Comparison of ENCODE assay signal across 1 cellular context in the genomic region with DNA sequence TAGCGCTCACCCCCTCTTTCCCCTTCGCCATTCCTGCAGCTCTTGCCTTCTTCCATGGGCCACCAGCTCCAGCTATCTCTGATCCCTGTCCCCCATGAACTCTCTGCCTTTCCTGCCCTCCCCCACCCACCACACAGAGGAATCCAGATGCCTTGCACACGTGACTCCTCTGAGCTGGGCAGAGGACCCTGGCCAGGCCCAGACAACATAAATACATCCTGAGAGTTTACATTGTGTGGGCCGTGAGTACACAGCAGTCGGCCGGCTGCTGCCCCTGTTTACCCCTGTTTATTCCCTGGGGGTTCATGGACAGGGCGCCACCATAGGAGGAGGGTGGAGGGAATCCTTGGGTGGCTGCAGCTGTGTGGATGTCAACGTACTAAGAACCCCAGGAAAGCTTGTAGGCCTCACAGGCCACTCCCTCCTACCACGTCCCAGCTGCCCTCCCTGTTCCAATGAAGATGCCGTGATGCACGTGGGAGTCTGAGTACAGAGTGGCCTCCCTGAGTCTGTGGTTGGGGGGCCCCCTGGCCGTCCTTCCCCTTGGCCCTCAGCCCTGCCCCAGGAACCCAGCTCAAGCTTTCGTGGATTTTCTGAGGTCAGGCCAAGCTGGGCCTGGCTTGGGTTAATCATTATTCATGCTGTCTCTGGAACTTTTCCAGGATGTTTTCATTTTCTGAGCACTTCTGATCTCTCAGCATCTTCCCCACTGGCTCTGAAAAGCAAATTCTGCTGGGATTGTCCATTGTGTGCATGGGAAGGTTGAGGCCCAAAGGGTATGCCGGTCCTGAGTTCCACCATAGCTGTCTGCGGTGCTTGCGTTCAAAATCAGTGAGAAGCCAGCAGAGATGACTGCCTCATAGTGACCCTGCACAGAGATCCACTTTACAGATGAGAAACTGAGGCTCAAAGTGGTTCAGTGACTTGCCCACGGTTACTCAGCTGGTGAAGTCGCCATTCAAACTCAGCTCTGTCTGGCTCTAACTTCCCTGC.
TF ChIP-seq lines count a peak whose summit lies in the region.

No MANE protein-coding gene starts in this region.

TF ChIP-seq in IMR-90, 13 proteins besides CTCF, POLR2A, EP300 and RAD21 (continued from another document):
- TF ChIP-seq, protein P1, sequence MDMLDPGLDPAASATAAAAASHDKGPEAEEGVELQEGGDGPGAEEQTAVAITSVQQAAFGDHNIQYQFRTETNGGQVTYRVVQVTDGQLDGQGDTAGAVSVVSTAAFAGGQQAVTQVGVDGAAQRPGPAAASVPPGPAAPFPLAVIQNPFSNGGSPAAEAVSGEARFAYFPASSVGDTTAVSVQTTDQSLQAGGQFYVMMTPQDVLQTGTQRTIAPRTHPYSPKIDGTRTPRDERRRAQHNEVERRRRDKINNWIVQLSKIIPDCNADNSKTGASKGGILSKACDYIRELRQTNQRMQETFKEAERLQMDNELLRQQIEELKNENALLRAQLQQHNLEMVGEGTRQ (IDR thresholded peaks at IDR 0.05; ENCODE audit: low read depth, low read length), result peak; percentile 87
- TF ChIP-seq CEBPB (IDR thresholded peaks at IDR 0.05; ENCODE audit: low read depth, low read length) (no peak), MAFK (IDR thresholded peaks at IDR 0.05; ENCODE audit: low read depth, low read length) (no peak), BHLHE40 (IDR thresholded peaks at IDR 0.05; ENCODE audit: low read depth, low read length) (peak; percentile 59; the same call in 1 of the 2 replicates), MXI1 (IDR thresholded peaks at IDR 0.05; ENCODE audit: borderline replicate concordance, low read depth, low read length) (no peak), RCOR1 (IDR thresholded peaks at IDR 0.05; ENCODE audit: insufficient replicate concordance, low read length) (no peak), MAZ (IDR thresholded peaks at IDR 0.05; ENCODE audit: borderline replicate concordance, low read depth, low read length) (peak; percentile 64; the same call in 1 of the 2 replicates), CHD1 (IDR thresholded peaks at IDR 0.05; ENCODE audit: low read depth, low read length) (no peak)
- TF ChIP-seq, protein P2, sequence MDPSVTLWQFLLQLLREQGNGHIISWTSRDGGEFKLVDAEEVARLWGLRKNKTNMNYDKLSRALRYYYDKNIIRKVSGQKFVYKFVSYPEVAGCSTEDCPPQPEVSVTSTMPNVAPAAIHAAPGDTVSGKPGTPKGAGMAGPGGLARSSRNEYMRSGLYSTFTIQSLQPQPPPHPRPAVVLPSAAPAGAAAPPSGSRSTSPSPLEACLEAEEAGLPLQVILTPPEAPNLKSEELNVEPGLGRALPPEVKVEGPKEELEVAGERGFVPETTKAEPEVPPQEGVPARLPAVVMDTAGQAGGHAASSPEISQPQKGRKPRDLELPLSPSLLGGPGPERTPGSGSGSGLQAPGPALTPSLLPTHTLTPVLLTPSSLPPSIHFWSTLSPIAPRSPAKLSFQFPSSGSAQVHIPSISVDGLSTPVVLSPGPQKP (IDR thresholded peaks at IDR 0.05; ENCODE audit: borderline replicate concordance, low read depth, low read length), result no peak
